Comparison of ENCODE assay signal across 18 cellular contexts in the genomic region with DNA sequence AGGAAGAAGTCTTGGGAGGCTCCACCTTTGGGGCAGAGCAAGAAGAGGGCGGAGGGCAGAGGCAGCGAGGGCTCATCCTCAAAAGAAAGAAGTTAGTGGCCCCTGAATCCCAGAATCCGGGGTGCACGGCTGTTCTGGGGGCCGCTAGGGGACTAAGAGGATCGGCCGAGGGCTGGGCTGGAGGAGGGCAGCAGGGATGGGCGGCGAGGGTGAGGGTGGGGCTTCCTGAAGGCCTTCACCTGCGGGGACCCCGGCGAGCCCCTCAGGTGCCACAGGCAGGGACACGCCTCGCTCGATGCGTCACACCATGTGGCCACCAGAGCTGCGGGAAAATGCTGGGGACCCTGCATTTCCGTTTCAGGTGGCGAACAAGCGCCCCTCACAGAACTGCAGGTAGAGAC. TPM values are rescaled to one million over a fixed set of nuclear protein-coding genes. Genes with fewer than 3 reads are reported as not detected.
DNase-seq lines count a peak whose midpoint lies in the region; ATAC-seq and TF ChIP-seq lines count a peak whose summit lies in the region.
"Had no signal": no experiment of that assay in that cellular context is flagged by ENCODE, and none has a peak within 500 bp of the region (broad histone marks: within the 10 kb centered on the region; RNA-seq: fewer than 3 reads in every experiment).

No MANE protein-coding gene starts in this region.

- no peak overlapping the region for H3K9ac ChIP-seq in colonic mucosa (ENCODE audit: low read depth in 2 of 2, low read length in 2 of 2)

- no peak overlapping the region for H3K4me2 ChIP-seq in osteoblast (ENCODE audit: insufficient read depth, low read length)

- H3K4me3 ChIP-seq in colonic mucosa = no peak overlapping the region
- no peak overlapping the region for H3K4me3 ChIP-seq in osteoblast (ENCODE audit: insufficient read depth, low read length)
- H3K4me3 ChIP-seq: mucosa of descending colon, right lobe of liver had no signal

- H3K4me3 Mint-ChIP-seq in stimulated activated naive CD8-positive, alpha-beta T cell treated with anti-CD3 and anti-CD28 coated beads, Interleukin-15, amount 100 ng/mL, for 72 hours = no peak overlapping the region
- H3K4me3 Mint-ChIP-seq: activated naive CD8-positive, alpha-beta T cell; CD8-positive, alpha-beta memory T cell had no signal

- no peaks in the 10 kb centered on the region for H3K27me3 Mint-ChIP-seq in stimulated activated naive CD8-positive, alpha-beta T cell treated with anti-CD3 and anti-CD28 coated beads, Interleukin-15, amount 100 ng/mL, for 72 hours
- H3K27me3 Mint-ChIP-seq: activated naive CD8-positive, alpha-beta T cell; CD8-positive, alpha-beta memory T cell had no signal

- peaks cover 18% of the 10 kb centered on the region for H4K20me1 ChIP-seq in osteoblast (ENCODE audit: insufficient read depth, low read length)

- no peaks in the 10 kb centered on the region for H3K79me2 ChIP-seq in osteoblast (ENCODE audit: insufficient read depth, low read length)

- H3K27ac ChIP-seq in colonic mucosa (no peak overlapping the region), osteoblast (ENCODE audit: low read depth, low read length) (no peak overlapping the region)
- H3K27ac ChIP-seq: right lobe of liver had no signal

- H3K36me3 ChIP-seq in colonic mucosa (no peaks in the 10 kb centered on the region), osteoblast (ENCODE audit: insufficient read depth, low read length) (peaks cover 44% of the 10 kb centered on the region)
- H3K36me3 ChIP-seq: right lobe of liver had no signal

- DNase-seq in stimulated activated naive CD8-positive, alpha-beta T cell treated with anti-CD3 and anti-CD28 coated beads, Interleukin-15, Interleukin-2, amounts not matched to agents 100 U/mL and 50 U/mL, for 24 hours = peak; percentile 2
- no peak for DNase-seq in stimulated activated naive CD8-positive, alpha-beta T cell treated with anti-CD3 and anti-CD28 coated beads, Interleukin-15, amount 100 ng/mL, for 72 hours
- DNase-seq in colonic mucosa (peak; percentile 11), osteoblast (ENCODE audit: insufficient read length, low spot score, missing footprints) (peak; percentile 80), OCI-M1 (lab: John Stamatoyannopoulos, UW) (no peak)
- DNase-seq: AML-193; DMS53; NCI-H2107; NK-92 treated with Interleukin-12 subunit alpha and Interleukin-12 subunit beta, amount 100 ng/mL, for 24 hours had no signal

- no peak overlapping the region for H3K27ac Mint-ChIP-seq in stimulated activated naive CD8-positive, alpha-beta T cell treated with anti-CD3 and anti-CD28 coated beads, Interleukin-15, amount 100 ng/mL, for 72 hours
- H3K27ac Mint-ChIP-seq: activated naive CD8-positive, alpha-beta T cell had no signal

- H3K9me3 Mint-ChIP-seq in stimulated activated naive CD8-positive, alpha-beta T cell treated with anti-CD3 and anti-CD28 coated beads, Interleukin-15, amount 100 ng/mL, for 72 hours = peaks cover 7 to 9% of the 10 kb centered on the region in 2 donors

- no peak for ATAC-seq in stimulated activated naive CD8-positive, alpha-beta T cell treated with anti-CD3 and anti-CD28 coated beads, Interleukin-15, Interleukin-2, amounts not matched to agents 100 U/mL and 50 U/mL, for 24 hours
- ATAC-seq in stimulated activated naive CD8-positive, alpha-beta T cell treated with anti-CD3 and anti-CD28 coated beads, Interleukin-15, amount 100 ng/mL, for 72 hours = no peak
- ATAC-seq in HG03432 (IDR thresholded peaks at IDR 0.05; ENCODE audit: unreplicated experiment) (no peak), GM18909 (IDR thresholded peaks at IDR 0.05; ENCODE audit: poor library complexity, unreplicated experiment) (no peak), HG02588 (IDR thresholded peaks at IDR 0.05; ENCODE audit: unreplicated experiment) (no peak)
- ATAC-seq: activated CD4-positive, CD25-positive, alpha-beta regulatory T cell treated with anti-CD3 and anti-CD28 coated beads, Interleukin-2, amount 50 U/mL, for 24 hours; mucosa of descending colon; right lobe of liver had no signal

- intact Hi-C loops in colonic mucosa (cut with DNase I) = no loop called here

- no peak overlapping the region for H2AFZ ChIP-seq in osteoblast (ENCODE audit: low read length)

- H3K9me3 ChIP-seq in colonic mucosa (no peaks in the 10 kb centered on the region), osteoblast (ENCODE audit: low read depth, low read length) (no peaks in the 10 kb centered on the region)
- H3K9me3 ChIP-seq: mucosa of descending colon, right lobe of liver, testis had no signal

- H3K4me1 ChIP-seq in colonic mucosa = no peaks in the 10 kb centered on the region
- H3K4me1 ChIP-seq in osteoblast (ENCODE audit: insufficient read depth, low read length) = no peaks in the 10 kb centered on the region
- H3K4me1 ChIP-seq: right lobe of liver, testis had no signal

- no peak for TF ChIP-seq CTCF in colonic mucosa (IDR thresholded peaks at IDR 0.05)
- no peak for TF ChIP-seq CTCF in osteoblast (IDR thresholded peaks at IDR 0.05; ENCODE audit: extremely low read depth, low read depth, low read length)

- no peaks in the 10 kb centered on the region for H3K4me1 Mint-ChIP-seq in stimulated activated naive CD8-positive, alpha-beta T cell treated with anti-CD3 and anti-CD28 coated beads, Interleukin-15, amount 100 ng/mL, for 72 hours
- H3K4me1 Mint-ChIP-seq: CD8-positive, alpha-beta memory T cell had no signal

- H3K27me3 ChIP-seq in colonic mucosa (no peaks in the 10 kb centered on the region), osteoblast (ENCODE audit: insufficient read depth, low read length) (no peaks in the 10 kb centered on the region)
- H3K27me3 ChIP-seq: right lobe of liver, testis had no signal

RNA-seq across cellular contexts. Expression of gene COL6A1, which starts 23.9 kb away (rescaled TPM):
- total RNA-seq in colonic mucosa (100 to 1,000 TPM in 1 of 2 donors, 10 to 100 TPM in 1; 39.8 to 131 TPM), osteoblast (1,531 and 1,612 TPM in 2 replicates)

Comparison
In these comparisons a context has a peak if more than half of its experiments do, and no peak if none do; other contexts are left out.
1. DNase-seq: peak in stimulated activated naive CD8-positive, alpha-beta T cell treated with anti-CD3 and anti-CD28 coated beads, Interleukin-15, Interleukin-2, amounts not matched to agents 100 U/mL and 50 U/mL, for 24 hours (single experiment), colonic mucosa (single experiment) and osteoblast (single experiment); none in stimulated activated naive CD8-positive, alpha-beta T cell treated with anti-CD3 and anti-CD28 coated beads, Interleukin-15, amount 100 ng/mL, for 72 hours (0 of 2) and OCI-M1 (single experiment).
2. RNA of gene COL6A1, which starts 23.9 kb away (total RNA-seq): 1,531 to 1,612 TPM in osteoblast; 39.8 to 131 TPM in colonic mucosa; every median in the first group is over 10 times any median in the second.